Comparison of ENCODE assay signal across 11 cellular contexts in genomic region chr10:71920540-71921318, GRCh38. TPM values are rescaled to one million over a fixed set of nuclear protein-coding genes. Genes with fewer than 3 reads are reported as not detected.
DNase-seq lines count a peak whose midpoint lies in the region; ATAC-seq and TF ChIP-seq lines count a peak whose summit lies in the region.
"Had no signal": no experiment of that assay in that cellular context is flagged by ENCODE, and none has a peak within 500 bp of the region (broad histone marks: within the 10 kb centered on the region; RNA-seq: fewer than 3 reads in every experiment).

No MANE protein-coding gene starts in this region.

- H3K4me3 ChIP-seq in PC-3 (ENCODE audit: low read length) (no peak overlapping the region; the same call in 1 of the 2 replicates), epithelial cell of esophagus (ENCODE audit: low read length) (no peak overlapping the region), neuron (ENCODE audit: low read length) (no peak overlapping the region)

- H3K9me2 ChIP-seq in PC-3 (replicated peaks; ENCODE audit: low read length): no peaks in the 10 kb centered on the region

- TF ChIP-seq CTCF in Calu3 (IDR thresholded peaks at IDR 0.05; ENCODE audit: unreplicated experiment) (no peak), PC-3 (conservative IDR thresholded peaks at IDR 0.05; ENCODE audit: low read depth, low read length) (no peak), epithelial cell of esophagus (IDR thresholded peaks at IDR 0.05; ENCODE audit: insufficient read depth, low read depth, low read length, missing control alignments) (no peak)

- no peaks in the 10 kb centered on the region for H4K20me1 ChIP-seq in PC-3 (ENCODE audit: low read length)

- DNase-seq in Calu3: no peak
- peak; percentile 63 for DNase-seq in PC-3
- peak; percentile 66 for DNase-seq in epithelial cell of esophagus (ENCODE audit: low read depth)
- DNase-seq in activated naive CD4-positive, alpha-beta T cell treated with anti-CD3 and anti-CD28 coated beads for 36 hours: no peak
- DNase-seq in HuH-7 (ENCODE audit: low spot score): no peak
- no peak for DNase-seq in SIG-M5 (lab: John Stamatoyannopoulos, UW)
- DNase-seq: activated CD8-positive, alpha-beta memory T cell treated with anti-CD3 and anti-CD28 coated beads, Interleukin-2, amount 10 ng/mL, durations not matched to agents 7 days and 5 days; naive thymus-derived CD4-positive, alpha-beta T cell had no signal

- H3K27me3 Mint-ChIP-seq in Calu3 (ENCODE audit: unreplicated experiment): no peaks in the 10 kb centered on the region
- no peaks in the 10 kb centered on the region for H3K27me3 Mint-ChIP-seq in activated naive CD4-positive, alpha-beta T cell treated with anti-CD3 and anti-CD28 coated beads for 36 hours (ENCODE audit: low read depth)

- peaks cover 24% of the 10 kb centered on the region for H3K4me1 ChIP-seq in PC-3 (ENCODE audit: insufficient read depth, low read length)
- peaks cover 13% of the 10 kb centered on the region for H3K4me1 ChIP-seq in neuron (ENCODE audit: insufficient read depth, low read length)

- no peaks in the 10 kb centered on the region for H3K27me3 ChIP-seq in PC-3 (ENCODE audit: low read length)
- no peaks in the 10 kb centered on the region for H3K27me3 ChIP-seq in neuron (ENCODE audit: insufficient read depth, low read length)

- peaks cover 25% of the 10 kb centered on the region for H3K4me1 Mint-ChIP-seq in Calu3 (ENCODE audit: low read depth, unreplicated experiment)
- peaks cover 2% of the 10 kb centered on the region for H3K4me1 Mint-ChIP-seq in activated naive CD4-positive, alpha-beta T cell treated with anti-CD3 and anti-CD28 coated beads for 36 hours (ENCODE audit: low read depth)
- H3K4me1 Mint-ChIP-seq: activated CD8-positive, alpha-beta memory T cell treated with anti-CD3 and anti-CD28 coated beads, Interleukin-2, amount 10 ng/mL, durations not matched to agents 7 days and 5 days had no signal

- no peak overlapping the region for H2AFZ ChIP-seq in PC-3 (ENCODE audit: low read length)
- H2AFZ ChIP-seq in neuron (ENCODE audit: low read depth, low read length): peak overlapping the region; percentile 3

- H3K9me3 ChIP-seq in PC-3 (ENCODE audit: low read length): no peaks in the 10 kb centered on the region
- H3K9me3 ChIP-seq in neuron (ENCODE audit: low read length): no peaks in the 10 kb centered on the region

- intact Hi-C loops in Calu3 (cut with micrococcal nuclease; ENCODE audit: unreplicated experiment): loop anchor here (1.0 kb wide), 1 partner anchor 50 kb away; no protein-coding TSS in a partner anchor
- intact Hi-C loops in PC-3 (cut with micrococcal nuclease): loop anchor here (5.0 kb wide), 1 partner anchor 37 kb away; no protein-coding TSS in a partner anchor
- intact Hi-C loops in activated naive CD4-positive, alpha-beta T cell treated with anti-CD3 and anti-CD28 coated beads for 36 hours (cut with micrococcal nuclease): no loop called here

- ATAC-seq in PC-3 (peak; percentile 69), HG02973 (IDR thresholded peaks at IDR 0.05; ENCODE audit: unreplicated experiment) (no peak)
- ATAC-seq: activated CD8-positive, alpha-beta memory T cell treated with anti-CD3 and anti-CD28 coated beads, Interleukin-2, amount 10 ng/mL, durations not matched to agents 7 days and 5 days; naive thymus-derived CD4-positive, alpha-beta T cell had no signal

- H3K36me3 Mint-ChIP-seq in Calu3 (ENCODE audit: insufficient read depth, unreplicated experiment): no peaks in the 10 kb centered on the region
- no peaks in the 10 kb centered on the region for H3K36me3 Mint-ChIP-seq in activated naive CD4-positive, alpha-beta T cell treated with anti-CD3 and anti-CD28 coated beads for 36 hours (ENCODE audit: low read depth)
- H3K36me3 Mint-ChIP-seq: activated CD8-positive, alpha-beta memory T cell treated with anti-CD3 and anti-CD28 coated beads, Interleukin-2, amount 10 ng/mL, durations not matched to agents 7 days and 5 days; CD14-positive monocyte had no signal

- H3K36me3 ChIP-seq in PC-3 (ENCODE audit: low read depth, low read length) (no peaks in the 10 kb centered on the region), neuron (ENCODE audit: insufficient read depth, low read length) (no peaks in the 10 kb centered on the region)

- H3K4me3 Mint-ChIP-seq in Calu3 (ENCODE audit: low read depth, unreplicated experiment): peak overlapping the region; percentile 4
- no peak overlapping the region for H3K4me3 Mint-ChIP-seq in activated naive CD4-positive, alpha-beta T cell treated with anti-CD3 and anti-CD28 coated beads for 36 hours
- H3K4me3 Mint-ChIP-seq: activated CD8-positive, alpha-beta memory T cell treated with anti-CD3 and anti-CD28 coated beads, Interleukin-2, amount 10 ng/mL, durations not matched to agents 7 days and 5 days; CD14-positive monocyte; naive thymus-derived CD4-positive, alpha-beta T cell had no signal

- no peak overlapping the region for H3K9ac ChIP-seq in PC-3 (ENCODE audit: low read length)

- H3K27ac ChIP-seq in PC-3 (ENCODE audit: low read length): peak overlapping the region; percentile 67

- CTCF ChIA-PET in Calu3 (lab: Charles Lee) (interaction anchor here (0.6 to 1.3 kb wide), 2 partner anchors 11 to 128 kb away, joined by 4 to 9 read pairs; no protein-coding TSS in a partner anchor), PC-3 (lab: Charles Lee) (no interaction called here)
- CTCF ChIA-PET in activated naive CD4-positive, alpha-beta T cell treated with anti-CD3 and anti-CD28 coated beads for 36 hours (lab: Charles Lee): interaction anchor here (0.6 to 1.6 kb wide), 3 partner anchors 12 to 97 kb away, joined by 3 to 6 read pairs (median 5); no protein-coding TSS in a partner anchor

- no peaks in the 10 kb centered on the region for H3K9me3 Mint-ChIP-seq in Calu3 (ENCODE audit: low read depth, unreplicated experiment)
- H3K9me3 Mint-ChIP-seq in activated naive CD4-positive, alpha-beta T cell treated with anti-CD3 and anti-CD28 coated beads for 36 hours: peaks cover 8% of the 10 kb centered on the region

- POLR2A ChIA-PET in PC-3 (lab: Charles Lee; ENCODE audit: unreplicated experiment): no interaction called here

- no peaks in the 10 kb centered on the region for H3K79me2 ChIP-seq in PC-3 (ENCODE audit: low read length)

- no peak overlapping the region for H3K27ac Mint-ChIP-seq in Calu3 (ENCODE audit: unreplicated experiment)
- no peak overlapping the region for H3K27ac Mint-ChIP-seq in activated naive CD4-positive, alpha-beta T cell treated with anti-CD3 and anti-CD28 coated beads for 36 hours
- H3K27ac Mint-ChIP-seq: activated CD8-positive, alpha-beta memory T cell treated with anti-CD3 and anti-CD28 coated beads, Interleukin-2, amount 10 ng/mL, durations not matched to agents 7 days and 5 days; CD14-positive monocyte had no signal

- no TSS peak for BruUV-seq in Calu3 (replicated peaks; lab: Mats Ljungman, UMichigan)
- no TSS peak for BruUV-seq in PC-3 (replicated peaks; lab: Mats Ljungman, UMichigan)

- H3K4me2 ChIP-seq in PC-3 (ENCODE audit: low read length): peak overlapping the region; percentile 47

- no peaks in the 10 kb centered on the region for H3F3A ChIP-seq in PC-3 (ENCODE audit: low read length, unreplicated experiment)

RNA-seq across cellular contexts. Expression of gene CHST3, which starts 43.5 kb away (rescaled TPM):
- total RNA-seq in Calu3 (2022) (14.3 and 32.4 TPM in 2 replicates), PC-3 (2014; rRNA removed) (12.7 and 17.0 TPM in 2 replicates)
- under 1 TPM; 0.55 to 0.57 TPM for total RNA-seq in activated naive CD4-positive, alpha-beta T cell treated with anti-CD3 and anti-CD28 coated beads for 36 hours

Comparison
In these comparisons a context has a peak if more than half of its experiments do, and no peak if none do; other contexts are left out.
1. DNase-seq: peak in PC-3 (single experiment) and epithelial cell of esophagus (single experiment); none in Calu3 (single experiment), activated naive CD4-positive, alpha-beta T cell treated with anti-CD3 and anti-CD28 coated beads for 36 hours (single experiment), HuH-7 (single experiment) and SIG-M5 (single experiment).